ENCODE assay signal across 11 cellular contexts in genomic region chr14:101480747-101481530, GRCh38.
A peak's percentile ranks its signal among the peaks of the same experiment; 100 is the strongest.
DNase-seq lines count a peak whose midpoint lies in the region; TF ChIP-seq lines count a peak whose summit lies in the region.
"Had no signal": no experiment of that assay in that cellular context is flagged by ENCODE, and none has a peak within 500 bp of the region (broad histone marks: within the 10 kb centered on the region; RNA-seq: fewer than 3 reads in every experiment).

No MANE protein-coding gene starts in this region.

- H3K9me3 ChIP-seq in right atrium auricular region = peaks cover 0 to 28% of the 10 kb centered on the region in 2 donors

- peaks cover 30% of the 10 kb centered on the region for H3K4me1 Mint-ChIP-seq in mesothelial cell of epicardium
- H3K4me1 Mint-ChIP-seq in T-helper 2 cell treated with Interferon-gamma antibody and Interleukin-4, amounts not matched to agents 5 μg/mL and 100 μg/mL, for 36 hours (ENCODE audit: low read depth) = no peaks in the 10 kb centered on the region

- H3K4me1 ChIP-seq in right atrium auricular region = no peaks in the 10 kb centered on the region

- peak; percentile 54 for DNase-seq in cardiac septum (ENCODE audit: low spot score)
- DNase-seq in right atrium auricular region (ENCODE audit: low spot score) = no peak
- peak; percentile 46 for DNase-seq in ecto neural progenitor cell (ENCODE audit: low spot score)
- peak; percentile 7 to 35 for DNase-seq in mesothelial cell of epicardium (ENCODE audit: low spot score in 2 of 2, unreplicated experiment in 2 of 2)
- DNase-seq in cerebellar nuclear complex (lab: John Stamatoyannopoulos, UW) = no peak
- DNase-seq in HUDEP-2 (lab: John Stamatoyannopoulos, UW; ENCODE audit: unreplicated experiment in 76 of 76) = no peak
- no peak for DNase-seq in T-helper 2 cell treated with Interferon-gamma antibody and Interleukin-4, amounts not matched to agents 5 μg/mL and 100 μg/mL, for 36 hours (ENCODE audit: low spot score)
- no peak for DNase-seq in activated gamma-delta T cell treated with Interleukin-2 at 50 U/mL for 16 hours
- DNase-seq: central memory CD4-positive, alpha-beta T cell; hypothalamus; SW 1271 had no signal

- no peaks in the 10 kb centered on the region for H3K27me3 ChIP-seq in right atrium auricular region

- H3K36me3 ChIP-seq in right atrium auricular region = no peaks in the 10 kb centered on the region

- no peak overlapping the region for H3K4me3 Mint-ChIP-seq in mesothelial cell of epicardium
- no peak overlapping the region for H3K4me3 Mint-ChIP-seq in T-helper 2 cell treated with Interferon-gamma antibody and Interleukin-4, amounts not matched to agents 5 μg/mL and 100 μg/mL, for 36 hours

- peaks cover 31% of the 10 kb centered on the region for H3K9me3 Mint-ChIP-seq in mesothelial cell of epicardium
- peaks cover 8% of the 10 kb centered on the region for H3K9me3 Mint-ChIP-seq in T-helper 2 cell treated with Interferon-gamma antibody and Interleukin-4, amounts not matched to agents 5 μg/mL and 100 μg/mL, for 36 hours

- H3K27me3 Mint-ChIP-seq in mesothelial cell of epicardium (ENCODE audit: low read depth) = no peaks in the 10 kb centered on the region
- peaks cover 4% of the 10 kb centered on the region for H3K27me3 Mint-ChIP-seq in T-helper 2 cell treated with Interferon-gamma antibody and Interleukin-4, amounts not matched to agents 5 μg/mL and 100 μg/mL, for 36 hours (ENCODE audit: low read depth)

- H3K36me3 Mint-ChIP-seq in mesothelial cell of epicardium = peaks cover 1% of the 10 kb centered on the region
- H3K36me3 Mint-ChIP-seq in T-helper 2 cell treated with Interferon-gamma antibody and Interleukin-4, amounts not matched to agents 5 μg/mL and 100 μg/mL, for 36 hours (ENCODE audit: low read depth) = no peaks in the 10 kb centered on the region

- no peak overlapping the region for H3K27ac ChIP-seq in right atrium auricular region

- intact Hi-C loops in cardiac septum (cut with DNase I) = no loop called here

- TF ChIP-seq CTCF in right atrium auricular region (IDR thresholded peaks at IDR 0.05) (no peak), mesothelial cell of epicardium (IDR thresholded peaks at IDR 0.05; ENCODE audit: unreplicated experiment) (no peak)

- no peak overlapping the region for H3K4me3 ChIP-seq in right atrium auricular region

- no peak overlapping the region for H3K27ac Mint-ChIP-seq in mesothelial cell of epicardium
- H3K27ac Mint-ChIP-seq in T-helper 2 cell treated with Interferon-gamma antibody and Interleukin-4, amounts not matched to agents 5 μg/mL and 100 μg/mL, for 36 hours = no peak overlapping the region

Comparison
In these comparisons a context has a peak if more than half of its experiments do, and no peak if none do; other contexts are left out.
1. DNase-seq: peak in cardiac septum (single experiment), ecto neural progenitor cell (single experiment) and mesothelial cell of epicardium (2 of 2); none in right atrium auricular region (single experiment), cerebellar nuclear complex (0 of 2), HUDEP-2 (0 of 76), T-helper 2 cell treated with Interferon-gamma antibody and Interleukin-4, amounts not matched to agents 5 μg/mL and 100 μg/mL, for 36 hours (single experiment) and activated gamma-delta T cell treated with Interleukin-2 at 50 U/mL for 16 hours (single experiment).